ENCODE assay signal across 9 cellular contexts in genomic region chr2:238970553-238971081, GRCh38.
A peak's percentile ranks its signal among the peaks of the same experiment; 100 is the strongest.
DNase-seq lines count a peak whose midpoint lies in the region; ATAC-seq, FAIRE-seq and TF ChIP-seq lines count a peak whose summit lies in the region.
"Had no signal": no experiment of that assay in that cellular context is flagged by ENCODE, and none has a peak within 500 bp of the region (broad histone marks: within the 10 kb centered on the region; RNA-seq: fewer than 3 reads in every experiment).

No MANE protein-coding gene starts in this region.

- H3K27me3 ChIP-seq in RWPE2 (ENCODE audit: insufficient read depth, poor library complexity, severe bottlenecking) (no peaks in the 10 kb centered on the region), adipocyte (replicated peaks; ENCODE audit: control insufficient read depth, insufficient read depth, low read length) (peaks cover 3% of the 10 kb centered on the region), small intestine (ENCODE audit: control insufficient read depth in 2 of 2, insufficient read depth in 2 of 2, low read length in 2 of 2) (no peaks in the 10 kb centered on the region)

- H3K27ac ChIP-seq in RWPE2 (ENCODE audit: poor library complexity, severe bottlenecking): no peak overlapping the region
- no peak overlapping the region for H3K27ac ChIP-seq in small intestine (ENCODE audit: low read depth in 1 of 2, low read length in 1 of 2)

- H3K4me1 ChIP-seq in RWPE2 (ENCODE audit: insufficient read depth, poor library complexity, severe bottlenecking) (peaks cover 9% of the 10 kb centered on the region), adipocyte (ENCODE audit: control insufficient read depth, insufficient read depth, low read length) (peaks cover 27% of the 10 kb centered on the region), small intestine (ENCODE audit: control insufficient read depth in 2 of 2, insufficient read depth in 1 of 2, low read depth in 1 of 2, low read length in 1 of 2) (no peaks in the 10 kb centered on the region)

- peak; percentile 47 for DNase-seq in NCI-H748 (lab: John Stamatoyannopoulos, UW; ENCODE audit: unreplicated experiment)
- DNase-seq in NCI-H748 treated with DMSO at 0.1 percent for 48 hours (lab: John Stamatoyannopoulos, UW): no peak
- DNase-seq in RWPE2 (ENCODE audit: low spot score): no peak
- DNase-seq in adipocyte (ENCODE audit: low read depth): peak; percentile 85
- DNase-seq in hepatic stellate cell (ENCODE audit: low spot score): peak; percentile 82
- DNase-seq in small intestine: peak; percentile 41

- H3K9me3 ChIP-seq in RWPE2 (ENCODE audit: severe bottlenecking) (no peaks in the 10 kb centered on the region), adipocyte (ENCODE audit: control insufficient read depth, low read length) (peaks cover 2% of the 10 kb centered on the region), small intestine (ENCODE audit: control insufficient read depth, low read depth) (no peaks in the 10 kb centered on the region)

- 24 to 40% (median 34%) methylated on average over 9 of the region's 9 CpGs for WGBS in small intestine, 3 donors

- FAIRE-seq in small intestine (lab: Jason Lieb, UNC): no peak
- FAIRE-seq: colon had no signal

- no peak overlapping the region for H3K9ac ChIP-seq in adipocyte (ENCODE audit: low read length)

- peak; percentile 75 for ATAC-seq in HG03175 (IDR thresholded peaks at IDR 0.05; ENCODE audit: unreplicated experiment)
- peak; percentile 85 for ATAC-seq in RWPE2 (ENCODE audit: low read depth)
- ATAC-seq in HG02870 (IDR thresholded peaks at IDR 0.05; ENCODE audit: unreplicated experiment): no peak

- peak; percentile 96 for TF ChIP-seq CTCF in RWPE2 (IDR thresholded peaks at IDR 0.05; ENCODE audit: poor library complexity, severe bottlenecking)

- H3K4me3 ChIP-seq in RWPE2 (ENCODE audit: severe bottlenecking) (no peak overlapping the region), adipocyte (ENCODE audit: low read length) (no peak overlapping the region), small intestine (ENCODE audit: low read depth in 1 of 2, low read length in 2 of 2) (no peak overlapping the region)

- H3K36me3 ChIP-seq in RWPE2 (ENCODE audit: low read depth) (no peaks in the 10 kb centered on the region), adipocyte (ENCODE audit: control insufficient read depth, insufficient read depth, low read length, severe bottlenecking) (no peaks in the 10 kb centered on the region), small intestine (ENCODE audit: control insufficient read depth in 2 of 2, insufficient read depth in 2 of 2, low read length in 2 of 2) (no peaks in the 10 kb centered on the region)

Comparison
In these comparisons a context has a peak if more than half of its experiments do, and no peak if none do; other contexts are left out.
1. DNase-seq: peak in NCI-H748 (single experiment), adipocyte (single experiment), hepatic stellate cell (single experiment) and small intestine (single experiment); none in NCI-H748 treated with DMSO at 0.1 percent for 48 hours (single experiment) and RWPE2 (single experiment).